In the genomic region with DNA sequence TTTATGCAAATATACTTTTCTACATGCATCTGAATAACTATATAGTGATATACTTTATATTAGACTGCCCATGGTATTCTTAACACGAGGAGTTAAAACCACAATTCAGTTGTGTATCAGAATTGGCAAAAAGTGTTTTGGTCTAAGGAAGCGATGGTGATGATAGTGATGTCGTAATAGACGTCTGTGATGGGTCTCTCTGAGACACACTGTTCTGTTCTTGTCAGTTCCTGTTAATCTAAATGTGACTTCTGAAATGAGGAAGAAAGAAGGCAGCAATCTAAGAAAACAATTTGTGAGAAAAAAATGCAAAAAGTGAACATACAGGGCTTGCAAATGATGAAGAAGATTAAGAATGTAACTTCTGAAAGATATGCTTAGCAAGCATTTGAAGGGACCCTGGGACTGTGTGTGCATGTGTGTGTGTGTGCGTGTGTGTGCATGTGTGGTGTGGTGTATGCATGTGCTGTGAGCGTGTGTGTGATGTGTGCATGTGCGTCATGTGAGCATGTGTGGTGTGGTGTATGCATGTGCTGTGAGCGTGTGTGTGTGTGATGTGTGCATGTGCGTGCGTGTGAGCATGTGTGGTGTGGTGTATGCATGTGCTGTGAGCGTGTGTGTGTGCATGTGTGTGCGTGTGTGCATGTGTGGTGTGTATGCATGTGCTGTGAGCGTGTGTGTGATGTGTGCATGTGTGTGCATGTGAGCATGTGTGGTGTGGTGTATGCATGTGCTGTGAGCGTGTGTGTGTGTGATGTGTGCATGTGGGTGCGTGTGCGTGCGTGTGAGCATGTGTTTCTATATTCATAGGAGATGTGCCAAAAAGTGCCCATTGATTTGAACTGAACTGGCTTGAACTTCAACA, we compare ENCODE assay signal across 12 cellular contexts.
DNase-seq lines count a peak whose midpoint lies in the region; ATAC-seq and TF ChIP-seq lines count a peak whose summit lies in the region.
"Had no signal": no experiment of that assay in that cellular context is flagged by ENCODE, and none has a peak within 500 bp of the region (broad histone marks: within the 10 kb centered on the region; RNA-seq: fewer than 3 reads in every experiment).

No MANE protein-coding gene starts in this region.

- no peaks in the 10 kb centered on the region for H3K4me1 ChIP-seq in body of pancreas
- H3K4me1 ChIP-seq in liver (ENCODE audit: control insufficient read depth in 4 of 4, insufficient read depth in 4 of 4, low read length in 3 of 4) = peaks cover 1 to 3% (median 2%) of the 10 kb centered on the region in 4 donors
- peaks cover 0 to 8% (median 0%) of the 10 kb centered on the region in 4 donors for H3K4me1 ChIP-seq in stomach

- intact Hi-C loops in body of pancreas (cut with DNase I) = no loop called here
- intact Hi-C loops in stomach (cut with DNase I; ENCODE audit: low total_unique reads) = no loop called here

- no peak for TF ChIP-seq CTCF in body of pancreas (IDR thresholded peaks at IDR 0.05)
- no peak for TF ChIP-seq CTCF in liver (IDR thresholded peaks at IDR 0.05; ENCODE audit: low read depth, low read length, missing input control)
- no peak for TF ChIP-seq CTCF in stomach (IDR thresholded peaks at IDR 0.05)
- TF ChIP-seq CTCF in GM13976 (IDR thresholded peaks at IDR 0.05; ENCODE audit: borderline replicate concordance, control extremely low read depth, extremely low read depth, insufficient read depth, missing control alignments) = no peak

- TF ChIP-seq RAD21 in liver (IDR thresholded peaks at IDR 0.05) = peak in 1 of 2 donors; percentile 13

- no peak for TF ChIP-seq POLR2A in body of pancreas (IDR thresholded peaks at IDR 0.05)
- no peak for TF ChIP-seq POLR2A in stomach (IDR thresholded peaks at IDR 0.05)

- no peaks in the 10 kb centered on the region for H3K27me3 ChIP-seq in body of pancreas
- no peaks in the 10 kb centered on the region for H3K27me3 ChIP-seq in liver (ENCODE audit: control insufficient read depth in 4 of 4, insufficient read depth in 4 of 4, low read length in 3 of 4)
- no peaks in the 10 kb centered on the region for H3K27me3 ChIP-seq in stomach

- no peak overlapping the region for H3K9ac ChIP-seq in liver (ENCODE audit: low read depth in 1 of 2, low read length in 2 of 2)

- H3K9me3 ChIP-seq in body of pancreas (no peaks in the 10 kb centered on the region), liver (ENCODE audit: control insufficient read depth in 4 of 4, low read length in 3 of 4) (no peaks in the 10 kb centered on the region), stomach (no peaks in the 10 kb centered on the region)

- DNase-seq in KG1 (lab: John Stamatoyannopoulos, UW) = peak; percentile 79
- peak in 1 of 4 donors; percentile 49 for DNase-seq in body of pancreas
- DNase-seq in stomach = no peak
- no peak for DNase-seq in NCI-H2196 treated with DMSO at 0.1 percent for 48 hours (lab: John Stamatoyannopoulos, UW; ENCODE audit: unreplicated experiment)
- no peak for DNase-seq in GM13976 (ENCODE audit: low spot score)
- DNase-seq in NCI-H2029 treated with DMSO at 0.1 percent for 48 hours (lab: John Stamatoyannopoulos, UW) = no peak
- DNase-seq: activated CD4-positive, alpha-beta T cell treated with anti-CD3 and anti-CD28 coated beads for 1 hour; effector CD8-positive, alpha-beta T cell; NCI-H1092 treated with DMSO at 0.1 percent for 48 hours had no signal

- TF ChIP-seq EP300 in stomach (IDR thresholded peaks at IDR 0.05) = no peak

- H3K27ac ChIP-seq in body of pancreas (peak overlapping the region in 2 of 4 donors; percentile 41 to 53), liver (ENCODE audit: low read depth in 1 of 2, low read length in 2 of 2) (peak overlapping the region; percentile 5 to 31), stomach (peak overlapping the region in 4 of 5 donors; percentile 28 to 75 (median 53))

- 62 to 67% methylated on average over 17 of the region's 17 CpGs for WGBS in body of pancreas, 2 donors
- WGBS in liver = 74% methylated on average over 17 of the region's 17 CpGs
- WGBS in stomach, 5 donors = 79 to 87% (median 84%) methylated on average over 17 of the region's 17 CpGs

- ATAC-seq in body of pancreas = peak; percentile 27
- no peak for ATAC-seq in GM21381 (IDR thresholded peaks at IDR 0.05; ENCODE audit: unreplicated experiment)
- ATAC-seq: Panc1 had no signal

- H3K36me3 ChIP-seq in body of pancreas (replicated peaks in 1 of 2; ENCODE audit: insufficient read depth in 1 of 2, low read depth in 2 of 2) (no peaks in the 10 kb centered on the region), liver (ENCODE audit: control insufficient read depth in 4 of 4, insufficient read depth in 3 of 4, low read depth in 1 of 4, low read length in 3 of 4) (no peaks in the 10 kb centered on the region), stomach (no peaks in the 10 kb centered on the region)

- H3K4me3 ChIP-seq in body of pancreas = no peak overlapping the region
- peak overlapping the region in 1 of 3 donors; percentile 19 for H3K4me3 ChIP-seq in liver (ENCODE audit: low read depth in 1 of 3, low read length in 3 of 3)
- H3K4me3 ChIP-seq in stomach = no peak overlapping the region

- in situ Hi-C loops in GM13976 (cut with MboI; ENCODE audit: low sequenced_read_pairs, unreplicated experiment) = no loop called here

TF ChIP-seq in liver, 16 proteins besides CTCF, POLR2A, EP300 and RAD21:
- TF ChIP-seq, protein P1, sequence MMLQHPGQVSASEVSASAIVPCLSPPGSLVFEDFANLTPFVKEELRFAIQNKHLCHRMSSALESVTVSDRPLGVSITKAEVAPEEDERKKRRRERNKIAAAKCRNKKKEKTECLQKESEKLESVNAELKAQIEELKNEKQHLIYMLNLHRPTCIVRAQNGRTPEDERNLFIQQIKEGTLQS (IDR thresholded peaks at IDR 0.05) = no peak
- TF ChIP-seq SP1 (IDR thresholded peaks at IDR 0.05) = peak; percentile 18
